ENCODE assay signal across 8 cellular contexts in the genomic region with DNA sequence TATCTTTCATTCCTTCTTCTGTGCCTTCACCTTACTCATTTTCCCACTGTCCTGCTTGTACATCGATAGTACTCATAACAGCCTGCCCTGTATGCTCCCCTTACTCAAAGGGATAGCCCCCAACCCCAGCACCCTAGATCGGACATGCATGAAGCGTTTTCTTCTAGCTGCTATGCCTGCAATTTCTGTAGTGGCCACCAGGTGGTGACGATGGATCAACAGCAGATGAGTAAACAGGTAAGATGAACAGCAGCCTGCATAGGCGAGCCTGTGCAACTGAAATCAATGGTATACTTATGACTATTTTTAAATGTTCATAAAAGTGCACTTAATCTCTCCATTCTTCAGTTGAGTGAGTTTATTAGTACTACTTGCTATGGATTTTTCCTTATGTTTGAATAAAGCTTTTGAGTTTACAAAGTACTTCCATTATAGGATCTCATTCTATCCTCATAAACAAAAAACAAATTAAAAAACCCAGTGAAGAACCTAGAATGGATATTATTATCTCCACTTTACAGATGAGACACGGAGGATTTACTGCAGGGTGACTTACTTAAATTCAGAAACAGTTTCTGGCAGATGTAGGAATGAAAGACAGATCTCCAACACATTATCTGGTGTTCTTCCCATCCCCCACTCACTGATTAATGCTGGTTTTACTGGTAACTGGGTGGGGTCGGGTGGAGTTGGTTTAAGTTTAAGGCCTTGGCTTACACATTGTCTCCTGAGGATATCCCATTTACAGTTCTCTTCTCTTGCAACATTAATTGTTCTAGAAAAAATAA.
DNase-seq lines count a peak whose midpoint lies in the region; ATAC-seq lines count a peak whose summit lies in the region.

No MANE protein-coding gene starts in this region.

- H3K4me3 ChIP-seq in MG63 = no peak overlapping the region

- peaks cover 6% of the 10 kb centered on the region for H3K36me3 ChIP-seq in MG63

- H3K9me3 ChIP-seq in MG63 = peaks cover 6% of the 10 kb centered on the region

- ATAC-seq in GM21576 (IDR thresholded peaks at IDR 0.05; ENCODE audit: unreplicated experiment) = no peak

- DNase-seq in SIG-M5 treated with dmso at 0.1 percent for 504 hours (lab: John Stamatoyannopoulos, UW; ENCODE audit: unreplicated experiment) (peak; percentile 25), SIG-M5 (lab: John Stamatoyannopoulos, UW) (no peak), MG63 (peak; percentile 14), iris pigment epithelial cell (ENCODE audit: low read depth) (peak; percentile 68), DMS153 treated with DMSO at 0.1 percent for 48 hours (lab: John Stamatoyannopoulos, UW; ENCODE audit: unreplicated experiment) (no peak)
- DNase-seq in activated naive CD4-positive, alpha-beta T cell treated with anti-CD3 and anti-CD28 coated beads, Interleukin-2, amount 50 U/mL, for 16 hours = peak; percentile 14
- DNase-seq in stimulated activated CD8-positive, alpha-beta memory T cell treated with anti-CD3 and anti-CD28 coated beads, Interleukin-7, amount 100 ng/mL, for 48 hours (ENCODE audit: extremely low read depth in 1 of 2, low read depth in 1 of 2) = peak; percentile 3 to 20

- no peaks in the 10 kb centered on the region for H3K27me3 ChIP-seq in MG63

Comparison
In these comparisons a context has a peak if more than half of its experiments do, and no peak if none do; other contexts are left out.
1. DNase-seq: peak in SIG-M5 treated with dmso at 0.1 percent for 504 hours (single experiment), MG63 (single experiment), activated naive CD4-positive, alpha-beta T cell treated with anti-CD3 and anti-CD28 coated beads, Interleukin-2, amount 50 U/mL, for 16 hours (single experiment), iris pigment epithelial cell (single experiment) and stimulated activated CD8-positive, alpha-beta memory T cell treated with anti-CD3 and anti-CD28 coated beads, Interleukin-7, amount 100 ng/mL, for 48 hours (2 of 2); none in SIG-M5 (single experiment) and DMS153 treated with DMSO at 0.1 percent for 48 hours (single experiment).